1 cellular context compared by ENCODE assay signal in genomic region chr15:44530653-44531052, GRCh38.
TF ChIP-seq lines count a peak whose summit lies in the region.

No MANE protein-coding gene starts in this region.

TF ChIP-seq in endothelial cell of umbilical vein, 7 proteins besides CTCF, POLR2A, EP300 and RAD21:
- no peak for TF ChIP-seq FOS (IDR thresholded peaks at IDR 0.05; ENCODE audit: borderline replicate concordance, insufficient read depth, low read length)
- TF ChIP-seq GATA2 (IDR thresholded peaks at IDR 0.05; ENCODE audit: insufficient read depth, insufficient read length, low read depth, low read length), result no peak
- TF ChIP-seq POLR2AphosphoS5 (IDR thresholded peaks at IDR 0.05; ENCODE audit: insufficient read depth, low read depth, low read length), result peak; percentile 19
- TF ChIP-seq, protein P1, sequence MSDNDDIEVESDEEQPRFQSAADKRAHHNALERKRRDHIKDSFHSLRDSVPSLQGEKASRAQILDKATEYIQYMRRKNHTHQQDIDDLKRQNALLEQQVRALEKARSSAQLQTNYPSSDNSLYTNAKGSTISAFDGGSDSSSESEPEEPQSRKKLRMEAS (IDR thresholded peaks at IDR 0.05; ENCODE audit: insufficient read depth, insufficient read length), result no peak
- TF ChIP-seq EZH2 (IDR thresholded peaks at IDR 0.05; ENCODE audit: borderline replicate concordance, low read depth, low read length, severe bottlenecking), result no peak
- no peak for TF ChIP-seq MYC (IDR thresholded peaks at IDR 0.05; ENCODE audit: low read depth, low read length)
- no peak for TF ChIP-seq JUN (IDR thresholded peaks at IDR 0.05; ENCODE audit: borderline replicate concordance, insufficient read depth, insufficient read length, low read depth)
